ENCODE assay signal across 8 cellular contexts in the genomic region with DNA sequence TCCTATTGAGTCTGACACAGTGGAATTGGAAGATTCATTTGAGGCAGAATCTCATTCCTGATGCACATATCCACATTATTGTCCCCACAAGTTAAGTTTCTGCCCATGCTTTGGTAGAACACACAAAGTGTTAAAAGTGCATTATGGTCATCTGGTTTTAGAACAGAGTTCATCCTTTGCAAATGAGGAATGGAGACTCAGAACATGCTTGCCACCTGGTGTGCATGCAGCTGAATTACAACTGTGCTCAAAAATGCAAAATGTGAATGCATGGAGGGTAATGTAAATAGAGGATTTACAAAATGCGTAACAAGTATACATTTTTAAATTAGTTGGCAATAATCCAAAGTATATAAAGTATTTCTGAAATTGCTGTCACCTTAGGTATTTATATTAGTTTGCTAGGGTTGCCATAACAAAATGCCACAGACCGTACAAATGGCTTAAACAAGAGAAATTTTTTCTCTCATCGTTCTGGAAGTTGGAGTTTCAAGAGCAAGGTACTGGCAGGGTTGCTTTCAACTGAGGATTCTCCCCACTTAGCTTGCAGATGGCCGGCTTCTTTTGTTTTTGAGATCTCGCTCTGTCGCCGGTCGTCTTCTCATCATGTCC.
A peak's percentile ranks its signal among the peaks of the same experiment; 100 is the strongest.
DNase-seq lines count a peak whose midpoint lies in the region; ATAC-seq, FAIRE-seq and TF ChIP-seq lines count a peak whose summit lies in the region.

No MANE protein-coding gene starts in this region.

- peak; percentile 84 for FAIRE-seq in GM12891 (lab: Jason Lieb, UNC)
- FAIRE-seq in bronchial epithelial cell (lab: Jason Lieb, UNC): peak; percentile 50

- TF ChIP-seq CTCF in 22Rv1 (IDR thresholded peaks at IDR 0.05): peak; percentile 83
- TF ChIP-seq CTCF in bronchial epithelial cell (IDR thresholded peaks at IDR 0.05; ENCODE audit: insufficient read depth, low read length, severe bottlenecking): peak; percentile 67
- TF ChIP-seq CTCF in mesothelial cell of epicardium (IDR thresholded peaks at IDR 0.05; ENCODE audit: unreplicated experiment): peak; percentile 85

- no peaks in the 10 kb centered on the region for H3K36me3 Mint-ChIP-seq in mesothelial cell of epicardium

- no peaks in the 10 kb centered on the region for H3K27me3 ChIP-seq in bronchial epithelial cell (ENCODE audit: control insufficient read depth, insufficient read depth, low read length)

- H3K4me1 Mint-ChIP-seq in mesothelial cell of epicardium: no peaks in the 10 kb centered on the region

- no peak for TF ChIP-seq POLR2A in GM12891 (IDR thresholded peaks at IDR 0.05; ENCODE audit: low read depth, low read length)

- DNase-seq in GM12891 (ENCODE audit: insufficient read length, low spot score) (peak; percentile 10), NCI-H446 (lab: John Stamatoyannopoulos, UW) (peak; percentile 46 to 76), bronchial epithelial cell (ENCODE audit: low read depth) (peak; percentile 45), mesothelial cell of epicardium (ENCODE audit: low spot score in 2 of 2, unreplicated experiment in 2 of 2) (peak in 1 of 2 experiments; percentile 43), HK-2 (ENCODE audit: unreplicated experiment) (no peak)
- DNase-seq in activated CD4-positive, CD25-positive, alpha-beta regulatory T cell treated with anti-CD3 and anti-CD28 coated beads, Interleukin-2, amount 50 U/mL, for 72 hours: no peak

- H3K36me3 ChIP-seq in bronchial epithelial cell (ENCODE audit: control insufficient read depth, insufficient read depth, low read length): no peaks in the 10 kb centered on the region

- H3K27ac ChIP-seq in 22Rv1: no peak overlapping the region

- ATAC-seq in HG02840 (IDR thresholded peaks at IDR 0.05; ENCODE audit: low FRiP score, unreplicated experiment): peak; percentile 71

- no peaks in the 10 kb centered on the region for H3K9me3 Mint-ChIP-seq in mesothelial cell of epicardium

- H3K4me3 ChIP-seq in bronchial epithelial cell (ENCODE audit: low read depth, low read length): no peak overlapping the region

- H3K27me3 Mint-ChIP-seq in mesothelial cell of epicardium (ENCODE audit: low read depth): peaks cover 1% of the 10 kb centered on the region

- no peak overlapping the region for H3K4me3 Mint-ChIP-seq in mesothelial cell of epicardium

- no peak overlapping the region for H3K27ac Mint-ChIP-seq in mesothelial cell of epicardium

TF ChIP-seq in GM12891, 5 proteins besides CTCF, POLR2A, EP300 and RAD21:
- TF ChIP-seq SPI1 (IDR thresholded peaks at IDR 0.05; ENCODE audit: low read depth, low read length) (no peak), PAX5 (IDR thresholded peaks at IDR 0.05; ENCODE audit: insufficient read depth, low read length, severe bottlenecking) (no peak), TAF1 (IDR thresholded peaks at IDR 0.05; ENCODE audit: low read depth, low read length) (no peak), POLR2AphosphoS5 (IDR thresholded peaks at IDR 0.05; ENCODE audit: low read depth, low read length) (no peak), POU2F2 (IDR thresholded peaks at IDR 0.05; ENCODE audit: low read depth, low read length) (no peak)

Comparison
In these comparisons a context has a peak if more than half of its experiments do, and no peak if none do; other contexts are left out.
1. DNase-seq: peak in GM12891 (single experiment), NCI-H446 (2 of 2) and bronchial epithelial cell (single experiment); none in HK-2 (single experiment) and activated CD4-positive, CD25-positive, alpha-beta regulatory T cell treated with anti-CD3 and anti-CD28 coated beads, Interleukin-2, amount 50 U/mL, for 72 hours (single experiment).
2. Peak in every context shown above with its lines, with median percentiles within 50 percentile points of each other: CTCF ChIP-seq.